Comparison of ENCODE assay signal across 11 cellular contexts in genomic region chr14:92538412-92539017, GRCh38. TPM values are rescaled to one million over a fixed set of nuclear protein-coding genes. Genes with fewer than 3 reads are reported as not detected.
DNase-seq lines count a peak whose midpoint lies in the region; ATAC-seq and TF ChIP-seq lines count a peak whose summit lies in the region.
"Had no signal": no experiment of that assay in that cellular context is flagged by ENCODE, and none has a peak within 500 bp of the region (broad histone marks: within the 10 kb centered on the region; RNA-seq: fewer than 3 reads in every experiment).

No MANE protein-coding gene starts in this region.

- no peaks in the 10 kb centered on the region for H3K27me3 ChIP-seq in BLaER1 treated with 17β-estradiol and CSF1 and Interleukin-3, amounts not matched to agents 10 nM and 100 nM
- H3K27me3 ChIP-seq in H7 (ENCODE audit: control insufficient read depth, insufficient read depth, low read length) = no peaks in the 10 kb centered on the region

- H3K36me3 ChIP-seq in BLaER1 treated with 17β-estradiol and CSF1 and Interleukin-3, amounts not matched to agents 10 nM and 100 nM = no peaks in the 10 kb centered on the region
- H3K36me3 ChIP-seq in H7 (replicated peaks; ENCODE audit: control insufficient read depth, insufficient read depth, low read length) = no peaks in the 10 kb centered on the region

- peaks cover 0 to 81% (median 6%) of the 10 kb centered on the region in 11 experiments; a peak in 8 of 22 replicates for H4K20me1 ChIP-seq in BLaER1 treated with 17β-estradiol and CSF1 and Interleukin-3, amounts not matched to agents 10 nM and 100 nM

- H3K27ac ChIP-seq in BLaER1 treated with 17β-estradiol and CSF1 and Interleukin-3, amounts not matched to agents 10 nM and 100 nM = no peak overlapping the region
- H3K27ac ChIP-seq in coronary artery = peak overlapping the region; percentile 71 to 90

- H3K4me1 ChIP-seq in BLaER1 treated with 17β-estradiol and CSF1 and Interleukin-3, amounts not matched to agents 10 nM and 100 nM = peaks cover 34 to 65% (median 56%) of the 10 kb centered on the region in 10 experiments

- H3K4me2 ChIP-seq in BLaER1 treated with 17β-estradiol and CSF1 and Interleukin-3, amounts not matched to agents 10 nM and 100 nM = peak overlapping the region in 7 of 11 experiments; percentile 83 to 96 (median 91); a peak in 11 of 22 replicates

- no peaks in the 10 kb centered on the region for H3K9me3 ChIP-seq in BLaER1 treated with 17β-estradiol and CSF1 and Interleukin-3, amounts not matched to agents 10 nM and 100 nM (replicated peaks in 1 of 11)

- TF ChIP-seq CTCF in coronary artery (IDR thresholded peaks at IDR 0.05) = no peak

- DNase-seq in coronary artery (ENCODE audit: low spot score) = no peak
- DNase-seq in C1 segment of cervical spinal cord (lab: John Stamatoyannopoulos, UW) = no peak
- DNase-seq in H7 = no peak
- DNase-seq in MV-4-11 (lab: John Stamatoyannopoulos, UW) = no peak
- DNase-seq in NCI-H1436 (lab: John Stamatoyannopoulos, UW) = no peak
- DNase-seq: AML-193, HCEC 1CT, NCI-H1930 had no signal

- H3K4me3 ChIP-seq in BLaER1 treated with 17β-estradiol and CSF1 and Interleukin-3, amounts not matched to agents 10 nM and 100 nM = no peak overlapping the region
- no peak overlapping the region for H3K4me3 ChIP-seq in coronary artery
- H3K4me3 ChIP-seq in H7 (ENCODE audit: insufficient read depth, low read depth, low read length) = no peak overlapping the region

- H3K9ac ChIP-seq in BLaER1 treated with 17β-estradiol and CSF1 and Interleukin-3, amounts not matched to agents 10 nM and 100 nM = no peak overlapping the region

- ATAC-seq in GM19324 (IDR thresholded peaks at IDR 0.05; ENCODE audit: low FRiP score, unreplicated experiment) (peak; percentile 69), HG02981 (IDR thresholded peaks at IDR 0.05; ENCODE audit: unreplicated experiment) (peak; percentile 75)

RNA-seq across cellular contexts. Expression of gene RIN3, which starts 24.9 kb away (rescaled TPM):
- 0.15 and 0.76 TPM in 2 replicates for total RNA-seq in H7 (2014; rRNA removed; shearing (Covaris generic))

Comparison
In these comparisons a context has a peak if more than half of its experiments do, and no peak if none do; other contexts are left out.
1. H3K27ac ChIP-seq: peak in coronary artery (2 of 2); none in BLaER1 treated with 17β-estradiol and CSF1 and Interleukin-3, amounts not matched to agents 10 nM and 100 nM (0 of 11).